In genomic region chr20:34355427-34355826, GRCh38 we compare ENCODE assay signal across 3 cellular contexts.
TF ChIP-seq lines count a peak whose summit lies in the region.

No MANE protein-coding gene starts in this region.

TF ChIP-seq in GM23338, 12 proteins besides CTCF, POLR2A, EP300 and RAD21 (continues in another document):
- no peak for TF ChIP-seq ZNF462 (CRISPR knock-in tag; IDR thresholded peaks at IDR 0.05)
- no peak for TF ChIP-seq STAT1 (IDR thresholded peaks at IDR 0.05; ENCODE audit: unreplicated experiment)
- no peak for TF ChIP-seq CREB1 (CRISPR knock-in tag; IDR thresholded peaks at IDR 0.05; ENCODE audit: low read depth)
- no peak for TF ChIP-seq NANOG (IDR thresholded peaks at IDR 0.05; ENCODE audit: borderline replicate concordance)

TF ChIP-seq in IMR-90, 13 proteins besides CTCF, POLR2A, EP300 and RAD21:
- no peak for TF ChIP-seq CEBPB (IDR thresholded peaks at IDR 0.05; ENCODE audit: low read depth, low read length)
TF ChIP-seq in IMR-90: peak in this region for 0.

TF ChIP-seq in H1, 55 proteins besides CTCF, POLR2A, EP300 and RAD21:
- TF ChIP-seq ASH2L (IDR thresholded peaks at IDR 0.05; ENCODE audit: low read length) (no peak), CTBP2 (IDR thresholded peaks at IDR 0.05; ENCODE audit: borderline replicate concordance, insufficient read depth, insufficient read length, low read length) (no peak), MAFK (IDR thresholded peaks at IDR 0.05; ENCODE audit: low read depth, low read length) (no peak), SUZ12 (IDR thresholded peaks at IDR 0.05; ENCODE audit: low read length) (no peak), TBP (IDR thresholded peaks at IDR 0.05; ENCODE audit: low read depth, low read length) (no peak), BACH1 (IDR thresholded peaks at IDR 0.05; ENCODE audit: low read length) (no peak), KDM4A (IDR thresholded peaks at IDR 0.05; ENCODE audit: low read depth, low read length, severe bottlenecking) (no peak), JUND (IDR thresholded peaks at IDR 0.05; ENCODE audit: low read length) (no peak), SP4 (IDR thresholded peaks at IDR 0.05; ENCODE audit: low read length) (no peak), USF2 (IDR thresholded peaks at IDR 0.05; ENCODE audit: low read length) (no peak)
